Comparison of ENCODE assay signal across 8 cellular contexts in the genomic region with DNA sequence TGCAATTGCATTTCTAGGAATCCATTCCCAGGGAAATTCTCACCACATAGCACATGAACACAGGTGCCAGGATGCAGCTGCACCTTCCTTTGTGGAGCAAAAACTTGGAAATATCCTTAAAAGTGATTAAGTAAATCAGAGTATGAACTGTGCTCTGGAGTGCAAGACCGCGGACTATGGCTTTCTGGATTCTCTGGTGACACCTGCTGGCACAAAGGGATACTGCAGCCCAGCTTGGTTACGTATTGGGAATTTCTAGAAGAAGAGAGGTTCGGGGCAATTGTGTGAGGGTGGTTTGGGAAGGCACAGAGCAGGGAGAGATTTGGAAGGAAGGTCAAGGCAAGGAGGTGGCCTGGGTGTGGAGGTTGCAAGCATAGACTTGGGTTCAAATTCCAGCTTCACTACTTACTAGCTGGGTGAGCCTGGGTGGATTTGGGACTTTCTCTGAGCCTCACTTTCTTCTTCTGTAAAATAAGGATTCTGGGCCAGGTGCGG. TPM values are rescaled to one million over a fixed set of nuclear protein-coding genes. Genes with fewer than 3 reads are reported as not detected.
DNase-seq lines count a peak whose midpoint lies in the region; ATAC-seq and TF ChIP-seq lines count a peak whose summit lies in the region.

No MANE protein-coding gene starts in this region.

- no peak for TF ChIP-seq POLR2A in vagina (IDR thresholded peaks at IDR 0.05)

- H3K4me1 ChIP-seq in vagina, result peaks cover 37% of the 10 kb centered on the region

- H3K4me3 ChIP-seq in vagina, result no peak overlapping the region

- ATAC-seq in GM21381 (IDR thresholded peaks at IDR 0.05; ENCODE audit: unreplicated experiment), result no peak

- intact Hi-C loops in posterior cingulate gyrus (cut with DNase I) (loop anchor here (1.0 kb wide), 1 partner anchor 48 kb away; no protein-coding TSS in a partner anchor), vagina (cut with DNase I) (loop anchor here (5.0 kb wide), 1 partner anchor 47 kb away; no protein-coding TSS in a partner anchor)

- no peaks in the 10 kb centered on the region for H3K9me3 ChIP-seq in vagina

- no peaks in the 10 kb centered on the region for H3K27me3 ChIP-seq in vagina

- H3K27ac ChIP-seq in vagina, result no peak overlapping the region

- peak; percentile 88 for DNase-seq in DMS 273 (lab: John Stamatoyannopoulos, UW; ENCODE audit: unreplicated experiment)
- peak; percentile 74 to 78 for DNase-seq in Kasumi-1 (lab: John Stamatoyannopoulos, UW)
- peak; percentile 21 for DNase-seq in SHP77 treated with DMSO at 0.1 percent for 48 hours (lab: John Stamatoyannopoulos, UW)
- peak; percentile 74 for DNase-seq in activated gamma-delta T cell treated with anti-CD3 and anti-CD28 coated beads, Interleukin-2, amount 50 U/mL, for 16 hours (ENCODE audit: low read depth)
- peak; percentile 86 for DNase-seq in glomerular visceral epithelial cell (ENCODE audit: extremely low spot score)
- DNase-seq in posterior cingulate gyrus, result peak in 9 of 10 donors; percentile 50 to 95 (median 80)
- no peak for DNase-seq in vagina (ENCODE audit: extremely low spot score in 2 of 2)

- no peaks in the 10 kb centered on the region for H3K36me3 ChIP-seq in vagina

- peak; percentile 88 to 94 (median 91) for TF ChIP-seq CTCF in vagina (IDR thresholded peaks at IDR 0.05)

RNA-seq across cellular contexts. Expression of gene PEDS1, which starts 15.9 kb away (rescaled TPM):
- total RNA-seq in vagina, result 25.5 TPM

RNA-seq across cellular contexts. Expression of gene CEBPB, which starts 21.3 kb away (rescaled TPM):
- total RNA-seq in vagina, result 264 TPM

RNA-seq across cellular contexts. Expression of gene UBE2V1, which starts 56.4 kb away (rescaled TPM):
- 74.2 TPM for total RNA-seq in vagina

Comparison
In these comparisons a context has a peak if more than half of its experiments do, and no peak if none do; other contexts are left out.
1. DNase-seq: peak in DMS 273 (single experiment), Kasumi-1 (2 of 2), SHP77 treated with DMSO at 0.1 percent for 48 hours (single experiment), activated gamma-delta T cell treated with anti-CD3 and anti-CD28 coated beads, Interleukin-2, amount 50 U/mL, for 16 hours (single experiment), glomerular visceral epithelial cell (single experiment) and posterior cingulate gyrus (9 of 10); none in vagina (0 of 2).